Comparison of ENCODE assay signal across 34 cellular contexts in genomic region chr1:228883535-228883934, GRCh38.
"Had no signal": no experiment of that assay in that cellular context is flagged by ENCODE, and none has a peak within 500 bp of the region (broad histone marks: within the 10 kb centered on the region; RNA-seq: fewer than 3 reads in every experiment).

No MANE protein-coding gene starts in this region.

- H3K4me1 ChIP-seq: SJCRH30 had no signal

- H3K27me3 ChIP-seq: SJCRH30 had no signal

- H3K27ac ChIP-seq: brain microvascular endothelial cell, KMS-11, SJCRH30, SK-N-MC had no signal

- H3K4me3 Mint-ChIP-seq: activated CD4-positive, alpha-beta T cell treated with anti-CD3 and anti-CD28 coated beads for 36 hours; activated CD4-positive, alpha-beta T cell treated with anti-CD3 and anti-CD28 coated beads, Interleukin-2, amount 10 ng/mL, durations not matched to agents 7 days and 5 days; activated CD8-positive, alpha-beta T cell treated with anti-CD3 and anti-CD28 coated beads, Interleukin-2, amount 10 ng/mL, durations not matched to agents 7 days and 5 days; activated naive CD8-positive, alpha-beta T cell treated with anti-CD3 and anti-CD28 coated beads for 36 hours; activated T-cell treated with anti-CD3 and anti-CD28 coated beads, Interleukin-2, amount 50 U/mL, for 72 hours; activated T-helper 17 cell treated with anti-CD3 and anti-CD28 coated beads, Interleukin-2, amount 50 U/mL, for 72 hours; WTC11 had no signal

- ATAC-seq: activated CD4-positive, alpha-beta T cell treated with anti-CD3 and anti-CD28 coated beads for 36 hours; activated CD4-positive, CD25-positive, alpha-beta regulatory T cell treated with anti-CD3 and anti-CD28 coated beads, Interleukin-2, amount 50 U/mL, for 24 hours; activated CD8-positive, alpha-beta T cell treated with anti-CD3 and anti-CD28 coated beads, Interleukin-2, amount 10 ng/mL, durations not matched to agents 7 days and 5 days; activated T-cell treated with anti-CD3 and anti-CD28 coated beads, Interleukin-2, amount 50 U/mL, for 72 hours; activated T-helper 17 cell treated with anti-CD3 and anti-CD28 coated beads, Interleukin-2, amount 50 U/mL, for 72 hours; WTC11 had no signal

- H3K4me3 ChIP-seq: SJCRH30, SK-N-MC had no signal

- DNase-seq: activated CD4-positive, alpha-beta T cell treated with anti-CD3 and anti-CD28 coated beads for 36 hours; activated CD4-positive, alpha-beta T cell treated with anti-CD3 and anti-CD28 coated beads, Interleukin-2, amount 10 ng/mL, durations not matched to agents 7 days and 5 days; activated CD4-positive, alpha-beta T cell treated with anti-CD3 and anti-CD28 coated beads, Interleukin-2, amount 50 U/mL, for 48 hours; activated CD8-positive, alpha-beta T cell treated with anti-CD3 and anti-CD28 coated beads, Interleukin-2, amount 10 ng/mL, durations not matched to agents 7 days and 5 days; activated effector memory CD4-positive, alpha-beta T cell treated with anti-CD3 and anti-CD28 coated beads, Interleukin-2, amount 50 U/mL, for 16 hours; activated naive CD4-positive, alpha-beta T cell; activated naive CD4-positive, alpha-beta T cell treated with anti-CD3 and anti-CD28 coated beads, Interleukin-2, amount 50 U/mL, for 16 hours; activated naive CD8-positive, alpha-beta T cell treated with anti-CD3 and anti-CD28 coated beads for 36 hours; activated T-cell treated with anti-CD3 and anti-CD28 coated beads, Interleukin-2, amount 50 U/mL, for 1 hour; activated T-cell treated with anti-CD3 and anti-CD28 coated beads, Interleukin-2, amount 50 U/mL, for 72 hours; amniotic stem cell; aorta; brain microvascular endothelial cell; central memory CD4-positive, alpha-beta T cell; MM.1S; MV-4-11; NCI-H1092; NCI-H1436 treated with DMSO at 0.1 percent for 48 hours; NCI-H1694 treated with DMSO at 0.1 percent for 48 hours; NCI-H2029 treated with DMSO at 0.1 percent for 48 hours; NCI-H2107; NCI-H2171; NCI-H510A; NCI-H526; NCI-H748 treated with DMSO at 0.1 percent for 48 hours; NK-92 treated with Interleukin-12 subunit alpha and Interleukin-12 subunit beta, amount 100 ng/mL, for 24 hours; Right ventricle myocardium superior; SJCRH30; T1000 had no signal

- H3K36me3 Mint-ChIP-seq: activated naive CD8-positive, alpha-beta T cell treated with anti-CD3 and anti-CD28 coated beads for 36 hours had no signal

- H3K36me3 ChIP-seq: brain microvascular endothelial cell, SJCRH30 had no signal

- H3K4me1 Mint-ChIP-seq: activated CD4-positive, alpha-beta T cell treated with anti-CD3 and anti-CD28 coated beads for 36 hours; activated CD4-positive, alpha-beta T cell treated with anti-CD3 and anti-CD28 coated beads, Interleukin-2, amount 10 ng/mL, durations not matched to agents 7 days and 5 days; activated naive CD8-positive, alpha-beta T cell treated with anti-CD3 and anti-CD28 coated beads for 36 hours; activated T-helper 17 cell treated with anti-CD3 and anti-CD28 coated beads, Interleukin-2, amount 50 U/mL, for 72 hours had no signal

- H3K9me3 Mint-ChIP-seq: activated T-helper 17 cell treated with anti-CD3 and anti-CD28 coated beads, Interleukin-2, amount 50 U/mL, for 72 hours had no signal

- H3K27me3 Mint-ChIP-seq: activated CD4-positive, alpha-beta T cell treated with anti-CD3 and anti-CD28 coated beads for 36 hours; activated CD4-positive, alpha-beta T cell treated with anti-CD3 and anti-CD28 coated beads, Interleukin-2, amount 10 ng/mL, durations not matched to agents 7 days and 5 days; activated naive CD8-positive, alpha-beta T cell treated with anti-CD3 and anti-CD28 coated beads for 36 hours; activated T-helper 17 cell treated with anti-CD3 and anti-CD28 coated beads, Interleukin-2, amount 50 U/mL, for 72 hours had no signal

- H3K27ac Mint-ChIP-seq: activated CD4-positive, alpha-beta T cell treated with anti-CD3 and anti-CD28 coated beads for 36 hours; activated CD4-positive, alpha-beta T cell treated with anti-CD3 and anti-CD28 coated beads, Interleukin-2, amount 10 ng/mL, durations not matched to agents 7 days and 5 days; activated CD8-positive, alpha-beta T cell treated with anti-CD3 and anti-CD28 coated beads, Interleukin-2, amount 10 ng/mL, durations not matched to agents 7 days and 5 days; activated naive CD8-positive, alpha-beta T cell treated with anti-CD3 and anti-CD28 coated beads for 36 hours; activated T-cell treated with anti-CD3 and anti-CD28 coated beads, Interleukin-2, amount 50 U/mL, for 72 hours; activated T-helper 17 cell treated with anti-CD3 and anti-CD28 coated beads, Interleukin-2, amount 50 U/mL, for 72 hours; WTC11 had no signal

- H3K9me3 ChIP-seq: SJCRH30 had no signal
